ENCODE assay signal across 28 cellular contexts in the genomic region with DNA sequence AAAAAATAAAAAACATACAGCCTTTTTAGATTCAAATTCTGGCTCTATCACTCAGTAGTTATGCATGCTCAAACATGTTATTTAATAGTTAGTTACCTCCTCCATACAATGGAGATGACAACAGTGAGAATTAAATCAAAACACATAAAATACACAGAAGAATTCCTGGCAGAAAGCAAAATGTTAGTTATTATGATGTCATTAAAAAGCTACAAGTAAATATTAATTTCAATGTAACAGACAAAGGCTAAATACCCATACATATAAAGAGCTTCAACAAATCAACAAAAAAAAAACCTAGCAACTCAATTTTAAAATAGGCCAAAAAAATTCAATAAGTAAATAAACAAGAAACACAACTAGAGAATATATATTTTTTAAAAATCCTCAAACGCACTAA. TPM values are rescaled to one million over a fixed set of nuclear protein-coding genes. Genes with fewer than 3 reads are reported as not detected.
"Had no signal": no experiment of that assay in that cellular context is flagged by ENCODE, and none has a peak within 500 bp of the region (broad histone marks: within the 10 kb centered on the region; RNA-seq: fewer than 3 reads in every experiment).

No MANE protein-coding gene starts in this region.

- H3K4me3 Mint-ChIP-seq: activated CD4-positive, alpha-beta memory T cell treated with anti-CD3 and anti-CD28 coated beads for 36 hours; activated CD4-positive, alpha-beta T cell treated with anti-CD3 and anti-CD28 coated beads, Interleukin-2, amount 10 ng/mL, durations not matched to agents 7 days and 5 days; activated naive CD4-positive, alpha-beta T cell treated with anti-CD3 and anti-CD28 coated beads for 36 hours; activated naive CD8-positive, alpha-beta T cell; activated T-cell treated with anti-CD3 and anti-CD28 coated beads, Interleukin-2, amount 50 U/mL, for 4 hours; T-cell had no signal

- ATAC-seq: activated T-cell treated with anti-CD3 and anti-CD28 coated beads, Interleukin-2, amount 50 U/mL, for 4 hours; Panc1; Right ventricle myocardium inferior; T-cell had no signal

- H3K27ac Mint-ChIP-seq: activated CD4-positive, alpha-beta memory T cell treated with anti-CD3 and anti-CD28 coated beads for 36 hours; activated CD4-positive, alpha-beta T cell treated with anti-CD3 and anti-CD28 coated beads, Interleukin-2, amount 10 ng/mL, durations not matched to agents 7 days and 5 days; activated naive CD4-positive, alpha-beta T cell treated with anti-CD3 and anti-CD28 coated beads for 36 hours; activated naive CD8-positive, alpha-beta T cell had no signal

- FAIRE-seq: astrocyte, TTC549 had no signal

- DNase-seq: activated CD4-positive, alpha-beta memory T cell treated with anti-CD3 and anti-CD28 coated beads for 36 hours; activated CD4-positive, alpha-beta T cell treated with anti-CD3 and anti-CD28 coated beads, Interleukin-2, amount 10 ng/mL, durations not matched to agents 7 days and 5 days; activated CD4-positive, CD25-positive, alpha-beta regulatory T cell; activated CD8-positive, alpha-beta memory T cell treated with anti-CD3 and anti-CD28 coated beads for 24 hours; activated gamma-delta T cell; activated naive CD4-positive, alpha-beta T cell treated with anti-CD3 and anti-CD28 coated beads for 36 hours; activated T-cell treated with anti-CD3 and anti-CD28 coated beads, Interleukin-2, amount 50 U/mL, for 4 hours; amygdala; brain microvascular endothelial cell; MG63; MV-4-11; NCI-H1092 treated with DMSO at 0.1 percent for 48 hours; NCI-H1436 treated with DMSO at 0.1 percent for 48 hours; NCI-H187; NCI-H2081; NCI-H446; NCI-H524; NCI-H748 treated with DMSO at 0.1 percent for 48 hours; OCI-M1; RPMI8226; T-cell; T-helper 2 cell; T1000 had no signal

- H3K27me3 Mint-ChIP-seq: activated CD4-positive, alpha-beta memory T cell treated with anti-CD3 and anti-CD28 coated beads for 36 hours; activated CD4-positive, alpha-beta T cell treated with anti-CD3 and anti-CD28 coated beads, Interleukin-2, amount 10 ng/mL, durations not matched to agents 7 days and 5 days; activated naive CD8-positive, alpha-beta T cell; T-cell had no signal

RNA-seq across cellular contexts. Expression of gene PLN, which starts 21.4 kb away (rescaled TPM):
- total RNA-seq: activated CD4-positive, alpha-beta memory T cell treated with anti-CD3 and anti-CD28 coated beads for 36 hours; activated CD4-positive, alpha-beta T cell treated with anti-CD3 and anti-CD28 coated beads, Interleukin-2, amount 10 ng/mL, durations not matched to agents 7 days and 5 days; activated naive CD4-positive, alpha-beta T cell treated with anti-CD3 and anti-CD28 coated beads for 36 hours; astrocyte had no signal
